In the genomic region with DNA sequence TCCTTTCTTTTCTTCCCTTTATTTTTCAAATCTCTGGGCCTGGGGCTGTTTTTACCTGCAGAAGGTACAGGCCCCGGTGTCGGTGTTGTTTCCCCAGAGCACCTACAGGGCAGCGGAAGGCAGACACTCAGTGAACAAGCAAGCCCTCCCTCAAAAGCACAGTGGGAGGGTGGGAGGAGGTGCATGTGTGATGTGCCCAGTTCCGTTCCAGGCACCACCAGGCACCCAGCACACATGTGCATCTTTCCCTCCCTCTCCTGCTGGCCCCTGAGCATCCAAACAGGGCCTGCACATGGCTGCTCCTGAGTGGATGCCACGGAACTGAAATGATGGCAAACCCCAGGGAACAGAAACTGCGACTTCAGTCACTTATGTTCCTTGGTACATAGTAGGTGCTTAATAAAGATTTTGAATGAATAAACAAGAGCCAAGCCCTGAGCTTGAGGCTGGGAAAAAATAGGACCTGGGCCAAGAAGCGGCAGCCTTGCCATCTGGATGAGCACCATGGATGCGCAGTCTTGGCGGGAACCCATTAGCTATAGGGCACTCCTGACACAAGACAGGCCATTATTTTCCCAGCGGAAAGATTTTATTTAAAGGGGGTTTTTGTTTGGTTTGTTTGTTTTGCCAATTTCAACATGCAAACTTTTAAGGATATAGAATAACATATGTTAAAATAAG, we compare ENCODE assay signal across 1 cellular context.
TF ChIP-seq lines count a peak whose summit lies in the region.

No MANE protein-coding gene starts in this region.

TF ChIP-seq in H1, 55 proteins besides CTCF, POLR2A, EP300 and RAD21 (continued from another document):
- TF ChIP-seq, protein P1, sequence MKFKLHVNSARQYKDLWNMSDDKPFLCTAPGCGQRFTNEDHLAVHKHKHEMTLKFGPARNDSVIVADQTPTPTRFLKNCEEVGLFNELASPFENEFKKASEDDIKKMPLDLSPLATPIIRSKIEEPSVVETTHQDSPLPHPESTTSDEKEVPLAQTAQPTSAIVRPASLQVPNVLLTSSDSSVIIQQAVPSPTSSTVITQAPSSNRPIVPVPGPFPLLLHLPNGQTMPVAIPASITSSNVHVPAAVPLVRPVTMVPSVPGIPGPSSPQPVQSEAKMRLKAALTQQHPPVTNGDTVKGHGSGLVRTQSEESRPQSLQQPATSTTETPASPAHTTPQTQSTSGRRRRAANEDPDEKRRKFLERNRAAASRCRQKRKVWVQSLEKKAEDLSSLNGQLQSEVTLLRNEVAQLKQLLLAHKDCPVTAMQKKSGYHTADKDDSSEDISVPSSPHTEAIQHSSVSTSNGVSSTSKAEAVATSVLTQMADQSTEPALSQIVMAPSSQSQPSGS (IDR thresholded peaks at IDR 0.05; ENCODE audit: low read length) = no peak
- TF ChIP-seq NANOG (IDR thresholded peaks at IDR 0.05; ENCODE audit: insufficient read depth, low read depth, low read length, poor library complexity, severe bottlenecking) = no peak
- no peak for TF ChIP-seq SP2 (IDR thresholded peaks at IDR 0.05; ENCODE audit: low read length)
- TF ChIP-seq, protein P2, sequence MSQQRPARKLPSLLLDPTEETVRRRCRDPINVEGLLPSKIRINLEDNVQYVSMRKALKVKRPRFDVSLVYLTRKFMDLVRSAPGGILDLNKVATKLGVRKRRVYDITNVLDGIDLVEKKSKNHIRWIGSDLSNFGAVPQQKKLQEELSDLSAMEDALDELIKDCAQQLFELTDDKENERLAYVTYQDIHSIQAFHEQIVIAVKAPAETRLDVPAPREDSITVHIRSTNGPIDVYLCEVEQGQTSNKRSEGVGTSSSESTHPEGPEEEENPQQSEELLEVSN (IDR thresholded peaks at IDR 0.05) = peak; percentile 41; the same call in 1 of the 2 replicates
- TF ChIP-seq GTF2F1 (IDR thresholded peaks at IDR 0.05; ENCODE audit: borderline replicate concordance, low read depth, low read length) = no peak
- TF ChIP-seq TBP (IDR thresholded peaks at IDR 0.05; ENCODE audit: low read depth, low read length) = 0 out of 2 replicates have a peak, but pooled peaks have one; percentile 36
- no peak for TF ChIP-seq TCF12 (IDR thresholded peaks at IDR 0.05; ENCODE audit: low read depth, low read length)
- TF ChIP-seq BRCA1 (IDR thresholded peaks at IDR 0.05; ENCODE audit: low read depth, low read length) = no peak
